In the genomic region with DNA sequence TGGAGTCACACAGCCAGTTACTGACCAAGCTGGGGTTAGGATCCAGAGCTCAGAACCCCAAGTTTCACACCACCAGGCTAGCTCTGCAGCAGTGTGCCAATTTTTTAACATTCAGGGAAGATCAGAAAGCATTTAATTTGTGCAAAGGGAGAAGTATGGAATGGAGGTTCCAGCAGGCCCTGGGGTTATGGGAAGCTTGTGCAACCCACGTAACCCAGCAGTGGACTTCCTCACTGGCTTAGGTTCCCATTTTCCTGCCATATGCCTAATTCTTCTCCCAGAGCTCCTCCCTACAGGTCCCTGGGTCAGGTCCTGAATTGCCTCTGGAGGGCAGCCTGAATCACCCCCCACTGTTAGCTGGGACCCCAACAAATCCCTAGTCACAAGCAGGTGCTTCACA, we compare ENCODE assay signal across 8 cellular contexts. TPM values are rescaled to one million over a fixed set of nuclear protein-coding genes. Genes with fewer than 3 reads are reported as not detected.
"Had no signal": no experiment of that assay in that cellular context is flagged by ENCODE, and none has a peak within 500 bp of the region (broad histone marks: within the 10 kb centered on the region; RNA-seq: fewer than 3 reads in every experiment).

No MANE protein-coding gene starts in this region.

- ATAC-seq: HCT116, K562 had no signal

- H3K4me3 Mint-ChIP-seq: HFFc6 had no signal

- H3K36me3 ChIP-seq: HAP-1 had no signal

- DNase-seq: GM23248, GOT3, H7, HFFc6, IMR-90 had no signal

- H3K9me3 ChIP-seq: HAP-1 had no signal

- H3K27ac ChIP-seq: GM23248 had no signal

- H3K4me1 ChIP-seq: HAP-1 had no signal

- H3K27ac Mint-ChIP-seq: HFFc6 had no signal

- H3K4me3 ChIP-seq: GM23248, HAP-1, K562 had no signal

- H3K9me3 Mint-ChIP-seq: HFFc6 had no signal

- H2AFZ ChIP-seq: GM23248 had no signal

RNA-seq across cellular contexts. Expression of a gene that starts 14.0 kb away (rescaled TPM):
- total RNA-seq: K562 had no signal
